ENCODE assay signal across 8 cellular contexts in the genomic region with DNA sequence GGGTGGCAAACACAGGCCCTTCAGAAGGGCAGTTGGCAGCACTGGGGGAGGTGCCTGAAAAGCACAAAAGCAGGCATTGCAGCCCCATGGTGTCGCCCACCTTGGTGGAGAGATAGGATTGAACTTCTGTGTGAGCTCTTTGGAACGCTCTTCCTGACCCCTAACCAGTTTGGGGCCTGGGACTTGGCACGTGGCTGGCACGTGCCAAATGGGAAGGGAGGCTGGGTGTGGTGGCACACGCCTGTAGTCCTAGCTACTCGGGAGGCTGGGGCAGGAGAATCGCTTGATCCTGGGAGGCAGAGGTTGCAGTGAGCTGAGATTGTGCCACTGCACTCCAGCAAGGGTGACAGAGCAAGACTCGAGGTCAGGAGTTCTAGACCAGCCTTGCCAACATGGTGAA. TPM values are rescaled to one million over a fixed set of nuclear protein-coding genes. Genes with fewer than 3 reads are reported as not detected.
A peak's percentile ranks its signal among the peaks of the same experiment; 100 is the strongest.
DNase-seq lines count a peak whose midpoint lies in the region; ATAC-seq and TF ChIP-seq lines count a peak whose summit lies in the region.
"Not testable (repeated sequence)": the region's sequence is repeated elsewhere in the genome, so short reads cannot be mapped to it uniquely, and the experiment has no call there.

No MANE protein-coding gene starts in this region.

- not testable (repeated sequence) for H2BK5ac ChIP-seq in IMR-90 (ENCODE audit: low read depth, low read length, poor library complexity, severe bottlenecking)

- H3K79me1 ChIP-seq in IMR-90 (ENCODE audit: low read depth in 1 of 2, low read length in 2 of 2): peaks cover 3 to 16% of the 10 kb centered on the region in 2 experiments

- H3K9ac ChIP-seq in IMR-90 (ENCODE audit: low read depth, low read length): not testable (repeated sequence)

- H2BK20ac ChIP-seq in IMR-90 (ENCODE audit: low read depth, low read length): not testable (repeated sequence)

- not testable (repeated sequence) for DNase-seq in CD4-positive, alpha-beta memory T cell; IMR-90; activated CD8-positive, alpha-beta T cell treated with anti-CD3 and anti-CD28 coated beads, Interleukin-2, amount 10 ng/mL, durations not matched to agents 7 days and 5 days; endothelial cell (ENCODE audit: low spot score); type B pancreatic cell (ENCODE audit: extremely low spot score, unreplicated experiment)

- in situ Hi-C loops in IMR-90 (cut with MboI; ENCODE audit: low sequenced_read_pairs): not testable (repeated sequence)

- not testable (repeated sequence) for H4K20me1 ChIP-seq in IMR-90 (ENCODE audit: insufficient read depth, low read length)

- H3K9me3 Mint-ChIP-seq in CD4-positive, alpha-beta memory T cell; T-helper 1 cell treated with Interleukin-12 subunit alpha and Interleukin-12 subunit beta and Interleukin-4 antibody, amounts not matched to agents 30 μg/mL and 1 μg/mL, for 36 hours; activated CD8-positive, alpha-beta T cell treated with anti-CD3 and anti-CD28 coated beads, Interleukin-2, amount 10 ng/mL, durations not matched to agents 7 days and 5 days (ENCODE audit: insufficient read depth); activated naive CD8-positive, alpha-beta T cell (ENCODE audit: low read depth); endothelial cell (ENCODE audit: unreplicated experiment); nephron; type B pancreatic cell: not testable (repeated sequence)

- H3K4me3 ChIP-seq in CD4-positive, alpha-beta memory T cell (ENCODE audit: low read length in 2 of 2); IMR-90 (ENCODE audit: insufficient read depth, low read depth, low read length): not testable (repeated sequence)

- not testable (repeated sequence) for H3K4me1 ChIP-seq in CD4-positive, alpha-beta memory T cell (ENCODE audit: insufficient read depth, low read length); IMR-90 (ENCODE audit: control insufficient read depth, insufficient read depth, low read length)

- H3K9me1 ChIP-seq in IMR-90 (ENCODE audit: insufficient read depth, low read length): not testable (repeated sequence)

- not testable (repeated sequence) for H3K56ac ChIP-seq in IMR-90 (ENCODE audit: extremely low read depth, insufficient read depth, low read length)

- not testable (repeated sequence) for H3K36me3 Mint-ChIP-seq in CD4-positive, alpha-beta memory T cell; T-helper 1 cell treated with Interleukin-12 subunit alpha and Interleukin-12 subunit beta and Interleukin-4 antibody, amounts not matched to agents 30 μg/mL and 1 μg/mL, for 36 hours (ENCODE audit: low read depth); activated CD8-positive, alpha-beta T cell treated with anti-CD3 and anti-CD28 coated beads, Interleukin-2, amount 10 ng/mL, durations not matched to agents 7 days and 5 days (ENCODE audit: low read depth); activated naive CD8-positive, alpha-beta T cell; endothelial cell (ENCODE audit: low read depth, unreplicated experiment); nephron (ENCODE audit: low read depth); type B pancreatic cell

- not testable (repeated sequence) for H3K14ac ChIP-seq in IMR-90 (replicated peaks; ENCODE audit: low read depth, low read length)

- H3K36me3 ChIP-seq in CD4-positive, alpha-beta memory T cell (ENCODE audit: insufficient read depth, low read length); IMR-90 (ENCODE audit: control insufficient read depth, insufficient read depth, low read length): not testable (repeated sequence)

- not testable (repeated sequence) for H2AK9ac ChIP-seq in IMR-90 (replicated peaks; ENCODE audit: low read depth, low read length, poor library complexity)

- peak overlapping the region; percentile 48 to 97 (median 90) for H3K4me3 Mint-ChIP-seq in CD4-positive, alpha-beta memory T cell
- peak overlapping the region; percentile 91 for H3K4me3 Mint-ChIP-seq in T-helper 1 cell treated with Interleukin-12 subunit alpha and Interleukin-12 subunit beta and Interleukin-4 antibody, amounts not matched to agents 30 μg/mL and 1 μg/mL, for 36 hours
- peak overlapping the region; percentile 22 for H3K4me3 Mint-ChIP-seq in activated CD8-positive, alpha-beta T cell treated with anti-CD3 and anti-CD28 coated beads, Interleukin-2, amount 10 ng/mL, durations not matched to agents 7 days and 5 days
- H3K4me3 Mint-ChIP-seq in activated naive CD8-positive, alpha-beta T cell: peak overlapping the region; percentile 92
- peak overlapping the region; percentile 94 for H3K4me3 Mint-ChIP-seq in endothelial cell (ENCODE audit: unreplicated experiment)
- peak overlapping the region; percentile 98 for H3K4me3 Mint-ChIP-seq in nephron
- H3K4me3 Mint-ChIP-seq in type B pancreatic cell: peak overlapping the region; percentile 97

- not testable (repeated sequence) for H3K4ac ChIP-seq in IMR-90 (ENCODE audit: low read depth, low read length)

- not testable (repeated sequence) for H2AFZ ChIP-seq in IMR-90 (replicated peaks; ENCODE audit: low read length, poor library complexity)

- BruUV-seq in IMR-90 (replicated peaks; lab: Mats Ljungman, UMichigan): not testable (repeated sequence)

- not testable (repeated sequence) for H3K18ac ChIP-seq in IMR-90 (ENCODE audit: low read depth, low read length)

- TF ChIP-seq RAD21 in IMR-90 (IDR thresholded peaks at IDR 0.05; ENCODE audit: low read length): not testable (repeated sequence)

- H2BK15ac ChIP-seq in IMR-90 (ENCODE audit: low read depth, low read length): not testable (repeated sequence)

- intact Hi-C loops in CD4-positive, alpha-beta memory T cell (cut with micrococcal nuclease); IMR-90 (cut with micrococcal nuclease): not testable (repeated sequence)

- POLR2A ChIA-PET in CD4-positive, alpha-beta memory T cell (lab: Charles Lee; ENCODE audit: partially characterized antibody); IMR-90 (lab: Charles Lee; ENCODE audit: unreplicated experiment); activated CD8-positive, alpha-beta T cell treated with anti-CD3 and anti-CD28 coated beads, Interleukin-2, amount 10 ng/mL, durations not matched to agents 7 days and 5 days (lab: Charles Lee): not testable (repeated sequence)

- not testable (repeated sequence) for TF ChIP-seq CTCF in IMR-90 (conservative IDR thresholded peaks at IDR 0.05; ENCODE audit: low read depth, low read length); endothelial cell (IDR thresholded peaks at IDR 0.05; ENCODE audit: unreplicated experiment); nephron (IDR thresholded peaks at IDR 0.05; ENCODE audit: unreplicated experiment in 3 of 3); type B pancreatic cell (conservative IDR thresholded peaks at IDR 0.05)

- H3K23ac ChIP-seq in IMR-90 (ENCODE audit: low read depth, low read length): not testable (repeated sequence)

- not testable (repeated sequence) for H4K91ac ChIP-seq in IMR-90 (ENCODE audit: insufficient read depth, low read depth, low read length)

- dilution Hi-C loops in IMR-90 (cut with HindIII; ENCODE audit: low sequenced_read_pairs, unreplicated experiment): not testable (repeated sequence)

- peak overlapping the region; percentile 58 to 86; a peak in 1 of 4 replicates for H4K8ac ChIP-seq in IMR-90 (ENCODE audit: low read depth in 2 of 2, low read length in 2 of 2)

- not testable (repeated sequence) for H3K27me3 ChIP-seq in CD4-positive, alpha-beta memory T cell (ENCODE audit: insufficient read depth, low read length); IMR-90 (ENCODE audit: control insufficient read depth, insufficient read depth, low read length)

- CTCF ChIA-PET in CD4-positive, alpha-beta memory T cell (lab: Charles Lee; ENCODE audit: partially characterized antibody); IMR-90 (lab: Yijun Ruan, JAX); activated CD8-positive, alpha-beta T cell treated with anti-CD3 and anti-CD28 coated beads, Interleukin-2, amount 10 ng/mL, durations not matched to agents 7 days and 5 days (lab: Charles Lee): not testable (repeated sequence)

- H3K27me3 Mint-ChIP-seq in CD4-positive, alpha-beta memory T cell; activated naive CD8-positive, alpha-beta T cell; endothelial cell (ENCODE audit: unreplicated experiment); type B pancreatic cell: not testable (repeated sequence)
- peaks cover 35% of the 10 kb centered on the region for H3K27me3 Mint-ChIP-seq in T-helper 1 cell treated with Interleukin-12 subunit alpha and Interleukin-12 subunit beta and Interleukin-4 antibody, amounts not matched to agents 30 μg/mL and 1 μg/mL, for 36 hours (ENCODE audit: low read depth)
- peaks cover 33% of the 10 kb centered on the region for H3K27me3 Mint-ChIP-seq in activated CD8-positive, alpha-beta T cell treated with anti-CD3 and anti-CD28 coated beads, Interleukin-2, amount 10 ng/mL, durations not matched to agents 7 days and 5 days (ENCODE audit: low read depth)
- H3K27me3 Mint-ChIP-seq in nephron (ENCODE audit: low read depth): peaks cover 26% of the 10 kb centered on the region

- peaks cover 7 to 28% (median 15%) of the 10 kb centered on the region in 4 donors for H3K4me1 Mint-ChIP-seq in CD4-positive, alpha-beta memory T cell
- H3K4me1 Mint-ChIP-seq in T-helper 1 cell treated with Interleukin-12 subunit alpha and Interleukin-12 subunit beta and Interleukin-4 antibody, amounts not matched to agents 30 μg/mL and 1 μg/mL, for 36 hours (ENCODE audit: low read depth): peaks cover 14% of the 10 kb centered on the region
- peaks cover 22% of the 10 kb centered on the region for H3K4me1 Mint-ChIP-seq in activated CD8-positive, alpha-beta T cell treated with anti-CD3 and anti-CD28 coated beads, Interleukin-2, amount 10 ng/mL, durations not matched to agents 7 days and 5 days (ENCODE audit: low read depth)
- H3K4me1 Mint-ChIP-seq in activated naive CD8-positive, alpha-beta T cell (ENCODE audit: low read depth): peaks cover 19% of the 10 kb centered on the region
- not testable (repeated sequence) for H3K4me1 Mint-ChIP-seq in endothelial cell (ENCODE audit: unreplicated experiment); nephron
- H3K4me1 Mint-ChIP-seq in type B pancreatic cell (ENCODE audit: unreplicated experiment): peaks cover 11% of the 10 kb centered on the region

- not testable (repeated sequence) for ATAC-seq in IMR-90 (ENCODE audit: low read depth); activated CD8-positive, alpha-beta T cell treated with anti-CD3 and anti-CD28 coated beads, Interleukin-2, amount 10 ng/mL, durations not matched to agents 7 days and 5 days

- TF ChIP-seq POLR2A in IMR-90 (IDR thresholded peaks at IDR 0.05; ENCODE audit: low read depth, low read length): not testable (repeated sequence)

- not testable (repeated sequence) for H2BK120ac ChIP-seq in IMR-90 (ENCODE audit: low read depth, low read length)

- peak overlapping the region in 3 of 7 donors; percentile 12 to 88 (median 32) for H3K27ac Mint-ChIP-seq in CD4-positive, alpha-beta memory T cell
- not testable (repeated sequence) for H3K27ac Mint-ChIP-seq in T-helper 1 cell treated with Interleukin-12 subunit alpha and Interleukin-12 subunit beta and Interleukin-4 antibody, amounts not matched to agents 30 μg/mL and 1 μg/mL, for 36 hours; activated CD8-positive, alpha-beta T cell treated with anti-CD3 and anti-CD28 coated beads, Interleukin-2, amount 10 ng/mL, durations not matched to agents 7 days and 5 days; activated naive CD8-positive, alpha-beta T cell; endothelial cell (ENCODE audit: unreplicated experiment)
- H3K27ac Mint-ChIP-seq in nephron (peak overlapping the region; percentile 24 to 98 (median 55)), type B pancreatic cell (peak overlapping the region; percentile 39)

- H3K27ac ChIP-seq in CD4-positive, alpha-beta memory T cell (ENCODE audit: low read depth, low read length); IMR-90 (ENCODE audit: insufficient read depth, low read length): not testable (repeated sequence)

- not testable (repeated sequence) for H3K9me3 ChIP-seq in CD4-positive, alpha-beta memory T cell (ENCODE audit: control insufficient read depth in 1 of 2, low read length in 2 of 2); IMR-90 (ENCODE audit: control insufficient read depth, insufficient read depth, low read length)

- 88% methylated on average over 3 of the region's 8 CpGs; no CpG with 5 or more reads in 1 of the 2 experiments for WGBS in IMR-90 (ENCODE audit: extremely low coverage in 2 of 2, insufficient read length in 1 of 2), 2 experiments

- not testable (repeated sequence) for H3K4me2 ChIP-seq in IMR-90 (ENCODE audit: low read depth, low read length)

- H4K5ac ChIP-seq in IMR-90 (ENCODE audit: low read depth, low read length): not testable (repeated sequence)

- H2AK5ac ChIP-seq in IMR-90 (ENCODE audit: low read depth, low read length): not testable (repeated sequence)

RNA-seq across cellular contexts. Expression of a gene that starts 1.0 kb away (rescaled TPM):
- 10 to 100 TPM; 14.3 TPM for total RNA-seq in CD4-positive, alpha-beta memory T cell
- polyA plus RNA-seq in CD4-positive, alpha-beta memory T cell: 1 to 10 TPM; 4.2 to 6.3 TPM
- total RNA-seq in IMR-90 (2012; rRNA removed): 18.1 and 18.8 TPM in 2 replicates
- polyA plus RNA-seq in IMR-90 (2012; rRNA removed): 6.7 and 8.7 TPM in 2 replicates
- 7.9 and 12.1 TPM in 2 replicates for polyA plus RNA-seq in IMR-90 (2012; cell fraction: cytosol; rRNA removed)
- 13.9 and 33.7 TPM in 2 replicates for polyA plus RNA-seq in IMR-90 (2012; cell fraction: nucleus; rRNA removed; ENCODE audit: low replicate concordance)
- total RNA-seq in activated CD8-positive, alpha-beta T cell treated with anti-CD3 and anti-CD28 coated beads, Interleukin-2, amount 10 ng/mL, durations not matched to agents 7 days and 5 days: 1 to 10 TPM; 5.1 to 5.7 TPM
- 11.1 TPM for total RNA-seq in endothelial cell (ENCODE audit: unreplicated experiment)
- 13.6 and 13.7 TPM in 2 replicates for total RNA-seq in type B pancreatic cell (ENCODE audit: low replicate concordance)

Comparison
In these comparisons a context has a peak if more than half of its experiments do, and no peak if none do; other contexts are left out.
1. H3K4me3 Mint-ChIP-seq: peak in every context shown above with its lines; median percentile 98 in nephron; 97 in type B pancreatic cell; 94 in endothelial cell; 92 in activated naive CD8-positive, alpha-beta T cell; 91 in T-helper 1 cell treated with Interleukin-12 subunit alpha and Interleukin-12 subunit beta and Interleukin-4 antibody, amounts not matched to agents 30 μg/mL and 1 μg/mL, for 36 hours; 90 in CD4-positive, alpha-beta memory T cell; 22 in activated CD8-positive, alpha-beta T cell treated with anti-CD3 and anti-CD28 coated beads, Interleukin-2, amount 10 ng/mL, durations not matched to agents 7 days and 5 days.